ENCODE assay signal across 8 cellular contexts in the genomic region with DNA sequence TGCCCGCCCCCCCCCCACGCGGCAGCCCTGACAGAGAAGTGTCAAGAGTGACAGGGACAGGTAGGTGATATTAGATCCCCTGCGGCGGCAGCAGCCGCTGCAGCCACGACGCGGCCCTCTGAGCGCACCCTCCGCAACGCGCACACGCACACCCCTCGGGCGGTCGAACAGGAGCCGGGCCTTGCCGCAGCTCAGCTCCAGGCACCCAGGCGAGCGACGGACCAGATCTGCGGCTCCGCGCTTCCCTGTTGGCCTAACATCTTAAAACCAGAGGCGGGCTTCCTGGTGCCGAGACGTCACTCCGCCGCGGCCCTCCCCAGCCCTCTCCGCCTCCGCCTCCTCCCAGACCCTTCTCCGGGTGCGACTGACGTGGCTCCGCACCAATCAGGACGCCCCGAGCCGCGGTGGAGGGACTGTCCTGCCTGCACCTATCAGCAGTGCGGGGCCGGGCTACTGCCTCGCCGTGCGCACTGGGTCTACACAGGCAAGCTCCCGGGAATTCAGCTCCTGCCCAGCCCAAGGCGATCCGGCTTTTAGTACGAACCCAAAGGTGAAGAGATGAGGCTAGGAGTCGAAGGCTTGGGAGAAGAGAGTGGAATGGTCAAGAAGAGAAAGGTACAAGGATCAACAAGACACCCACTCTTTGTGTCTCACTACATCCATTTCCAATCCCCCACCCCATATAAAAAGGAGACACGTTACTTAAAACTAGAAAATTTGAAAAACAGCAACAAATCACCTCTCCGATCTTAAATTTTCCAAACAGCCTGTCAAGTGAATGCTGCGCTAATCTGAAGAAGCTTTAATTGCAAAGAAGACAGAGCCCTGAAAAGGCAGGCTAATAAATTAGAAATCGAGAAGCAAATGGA. TPM values are rescaled to one million over a fixed set of nuclear protein-coding genes. Genes with fewer than 3 reads are reported as not detected.
DNase-seq lines count a peak whose midpoint lies in the region; ATAC-seq and TF ChIP-seq lines count a peak whose summit lies in the region.

TSS of gene PITX2 (minus strand) at position 237 of the 869 bp plus-strand sequence. CDS start 617 bp downstream, outside the sequence.

- H3K4me3 ChIP-seq in duodenal mucosa (ENCODE audit: low read depth in 1 of 2, low read length in 2 of 2) (peak within 1 kb of the TSS; percentile 50 to 71), stomach smooth muscle (ENCODE audit: low read length in 2 of 2) (peak within 1 kb of the TSS; percentile 58 to 73)

- H3K27ac ChIP-seq in duodenal mucosa (ENCODE audit: low read depth, low read length) (no peak within 1 kb of the TSS), stomach smooth muscle (ENCODE audit: low read length) (no peak within 1 kb of the TSS)

- DNase-seq in CD14-positive monocyte (ENCODE audit: low spot score) (no peak), SKM-1 (lab: John Stamatoyannopoulos, UW; ENCODE audit: unreplicated experiment) (peak; percentile 30), memory B cell (ENCODE audit: low spot score in 2 of 2) (no peak), NCI-H2029 treated with DMSO at 0.1 percent for 48 hours (lab: John Stamatoyannopoulos, UW) (no peak)

- no peak within 1 kb of the TSS for H3K9ac ChIP-seq in duodenal mucosa (ENCODE audit: low read depth in 1 of 2, low read length in 2 of 2)
- no peak within 1 kb of the TSS for H3K9ac ChIP-seq in stomach smooth muscle (ENCODE audit: low read length in 2 of 2)

- ATAC-seq in GM19438 (IDR thresholded peaks at IDR 0.05; ENCODE audit: low read depth, unreplicated experiment) (peak; percentile 88), HG03521 (IDR thresholded peaks at IDR 0.05; ENCODE audit: unreplicated experiment) (peak; percentile 94), memory B cell (ENCODE audit: low read depth) (no peak)

- peaks cover 84 to 99% of the 10 kb centered on the region in 2 donors for H3K27me3 ChIP-seq in duodenal mucosa (ENCODE audit: control insufficient read depth in 1 of 2, insufficient read depth in 2 of 2, low read length in 2 of 2)
- peaks cover 76 to 94% of the 10 kb centered on the region in 2 donors for H3K27me3 ChIP-seq in stomach smooth muscle (ENCODE audit: control insufficient read depth in 1 of 2, insufficient read depth in 2 of 2, low read length in 2 of 2)

- H3K4me1 ChIP-seq in duodenal mucosa (ENCODE audit: control insufficient read depth in 1 of 2, insufficient read depth in 2 of 2, low read length in 2 of 2) (peaks cover 23 to 24% of the 10 kb centered on the region in 2 donors), stomach smooth muscle (ENCODE audit: control insufficient read depth, insufficient read depth, low read length) (peaks cover 35% of the 10 kb centered on the region)

- peaks cover 0 to 46% (median 30%) of the 10 kb centered on the region in 7 donors for H3K9me3 Mint-ChIP-seq in CD14-positive monocyte
- H3K9me3 Mint-ChIP-seq in memory B cell: peaks cover 2% of the 10 kb centered on the region

- TF ChIP-seq CTCF in CD14-positive monocyte (IDR thresholded peaks at IDR 0.05): no peak

- H3K36me3 Mint-ChIP-seq in CD14-positive monocyte: peaks cover 6 to 12% of the 10 kb centered on the region in 2 donors
- H3K36me3 Mint-ChIP-seq in memory B cell: peaks cover 2% of the 10 kb centered on the region

- H3K27me3 Mint-ChIP-seq in CD14-positive monocyte (ENCODE audit: low read depth in 3 of 3) (peaks cover 99 to 100% (median 100%) of the 10 kb centered on the region in 3 donors), memory B cell (peaks cover 37% of the 10 kb centered on the region)

- peaks cover 38% of the 10 kb centered on the region for H3K4me1 Mint-ChIP-seq in CD14-positive monocyte
- peaks cover 9% of the 10 kb centered on the region for H3K4me1 Mint-ChIP-seq in memory B cell

- H3K27ac Mint-ChIP-seq in CD14-positive monocyte: peak within 1 kb of the TSS in 1 of 7 donors; percentile 31
- peak within 1 kb of the TSS; percentile 8 for H3K27ac Mint-ChIP-seq in memory B cell

- H3K36me3 ChIP-seq in duodenal mucosa (ENCODE audit: control insufficient read depth in 1 of 2, insufficient read depth in 2 of 2, low read length in 2 of 2): no peaks in the 10 kb centered on the region
- no peaks in the 10 kb centered on the region for H3K36me3 ChIP-seq in stomach smooth muscle (ENCODE audit: control insufficient read depth in 2 of 2, insufficient read depth in 2 of 2, low read length in 2 of 2)

- intact Hi-C loops in CD14-positive monocyte (cut with micrococcal nuclease): no loop called here

- H3K9me3 ChIP-seq in duodenal mucosa (ENCODE audit: control insufficient read depth in 1 of 2, low read length in 2 of 2) (no peaks in the 10 kb centered on the region), stomach smooth muscle (ENCODE audit: control insufficient read depth in 2 of 2, low read length in 2 of 2) (peaks cover 0 to 3% of the 10 kb centered on the region in 2 donors)

- H3K4me3 Mint-ChIP-seq in CD14-positive monocyte: peak within 1 kb of the TSS; percentile 65 to 87
- H3K4me3 Mint-ChIP-seq in memory B cell: peak within 1 kb of the TSS; percentile 39

RNA-seq across cellular contexts. Expression of gene PITX2, which starts in this region (rescaled TPM):
- polyA plus RNA-seq in CD14-positive monocyte: not detected
